Comparison of ENCODE assay signal across 9 cellular contexts in the genomic region with DNA sequence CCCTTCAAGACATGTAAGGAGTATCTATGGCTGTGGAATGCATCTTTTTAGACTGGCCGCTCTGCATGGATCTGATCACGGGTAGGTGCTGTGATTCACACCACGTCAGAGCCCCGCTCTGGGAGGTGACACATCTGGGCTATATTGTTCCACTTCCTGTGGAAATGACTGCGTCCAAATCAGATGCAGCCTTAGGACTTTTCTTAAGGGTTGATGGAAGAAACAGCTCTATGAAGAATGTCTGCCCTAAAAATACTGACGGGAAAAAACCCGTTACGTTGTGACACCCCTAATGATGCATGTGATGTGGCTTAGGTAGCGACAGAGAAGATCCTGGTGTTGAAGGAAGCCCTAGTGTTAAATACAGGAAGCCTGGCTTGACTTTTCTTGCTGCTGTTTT. TPM values are rescaled to one million over a fixed set of nuclear protein-coding genes. Genes with fewer than 3 reads are reported as not detected.
DNase-seq lines count a peak whose midpoint lies in the region; ATAC-seq, FAIRE-seq and TF ChIP-seq lines count a peak whose summit lies in the region.
"Had no signal": no experiment of that assay in that cellular context is flagged by ENCODE, and none has a peak within 500 bp of the region (broad histone marks: within the 10 kb centered on the region; RNA-seq: fewer than 3 reads in every experiment).

No MANE protein-coding gene starts in this region.

- H3K27ac ChIP-seq in Panc1 (ENCODE audit: low read length): no peak overlapping the region

- ATAC-seq in Panc1 (peak; percentile 46; the same call in 1 of the 2 replicates), HG03196 (IDR thresholded peaks at IDR 0.05; ENCODE audit: unreplicated experiment) (no peak)

- H3K4me1 ChIP-seq in Panc1 (ENCODE audit: control insufficient read depth, insufficient read depth, low read length): peaks cover 13% of the 10 kb centered on the region

- H3K36me3 ChIP-seq in Panc1 (ENCODE audit: control insufficient read depth, insufficient read depth, low read length) (no peaks in the 10 kb centered on the region), kidney epithelial cell (ENCODE audit: control insufficient read depth, insufficient read depth, low read length) (no peaks in the 10 kb centered on the region)

- CTCF ChIA-PET in Panc1 (lab: Charles Lee): no interaction called here

- in situ Hi-C loops in Panc1 (cut with HindIII; ENCODE audit: low pct_unique_long_range_greater_than_20kb, low sequenced_read_pairs): no loop called here

- no peaks in the 10 kb centered on the region for H3K9me3 ChIP-seq in Panc1 (ENCODE audit: control insufficient read depth, insufficient read depth, low read depth, low read length)

- TF ChIP-seq CTCF in Panc1 (IDR thresholded peaks at IDR 0.05): no peak
- TF ChIP-seq CTCF in kidney epithelial cell (IDR thresholded peaks at IDR 0.05; ENCODE audit: insufficient read depth, low read length, poor library complexity, severe bottlenecking): no peak
- TF ChIP-seq CTCF in D721Med (IDR thresholded peaks at IDR 0.05; ENCODE audit: insufficient read depth, missing control alignments): no peak

- DNase-seq in Panc1 (ENCODE audit: low read depth, low spot score): no peak
- DNase-seq in activated effector memory CD4-positive, alpha-beta T cell treated with anti-CD3 and anti-CD28 coated beads, Interleukin-2, amount 50 U/mL, for 16 hours: peak; percentile 86
- peak; percentile 34 for DNase-seq in kidney epithelial cell (ENCODE audit: low read depth)
- peak; percentile 69 for DNase-seq in stimulated activated naive CD4-positive, alpha-beta T cell treated with Interleukin-2 at 50 U/mL for 16 hours (lab: John Stamatoyannopoulos, UW)
- DNase-seq in NCI-H187 (lab: John Stamatoyannopoulos, UW): no peak
- no peak for DNase-seq in D721Med (ENCODE audit: insufficient read length, low spot score)
- DNase-seq in NCI-H187 treated with DMSO at 0.1 percent for 48 hours (lab: John Stamatoyannopoulos, UW): no peak

- intact Hi-C loops in Panc1 (cut with micrococcal nuclease; ENCODE audit: unreplicated experiment): no loop called here

- BruUV-seq in Panc1 (replicated peaks; lab: Mats Ljungman, UMichigan): no TSS peak

- POLR2A ChIA-PET in Panc1 (lab: Charles Lee): no interaction called here

- H3K27me3 ChIP-seq in Panc1 (ENCODE audit: control insufficient read depth, insufficient read depth, low read length): no peaks in the 10 kb centered on the region
- no peaks in the 10 kb centered on the region for H3K27me3 ChIP-seq in kidney epithelial cell (ENCODE audit: control insufficient read depth, insufficient read depth, low read length)

- FAIRE-seq in D721Med (lab: Jason Lieb, UNC): no peak

- H3K4me3 ChIP-seq in Panc1 (ENCODE audit: low read depth in 2 of 2, low read length in 2 of 2) (no peak overlapping the region), kidney epithelial cell (ENCODE audit: low read depth, low read length) (no peak overlapping the region)

RNA-seq across cellular contexts. Expression of gene BANP, which starts 12.2 kb away (rescaled TPM):
- total RNA-seq in Panc1 (2021; ENCODE audit: unreplicated experiment) (22.6 TPM), kidney epithelial cell (25.9 and 35.4 TPM in 2 replicates)
- 21.5 TPM for polyA plus RNA-seq in Panc1 (2012; ENCODE audit: insufficient read length)

RNA-seq across cellular contexts. Expression of gene CA5A, which starts 27.1 kb away (rescaled TPM):
- total RNA-seq in Panc1 (2021; ENCODE audit: unreplicated experiment) (not detected), kidney epithelial cell (not detected in 2 replicates)
- 0.06 TPM for polyA plus RNA-seq in Panc1 (2012; ENCODE audit: insufficient read length)
- total RNA-seq: subcutaneous adipose tissue had no signal

Comparison
In these comparisons a context has a peak if more than half of its experiments do, and no peak if none do; other contexts are left out.
1. DNase-seq: peak in activated effector memory CD4-positive, alpha-beta T cell treated with anti-CD3 and anti-CD28 coated beads, Interleukin-2, amount 50 U/mL, for 16 hours (single experiment), kidney epithelial cell (single experiment) and stimulated activated naive CD4-positive, alpha-beta T cell treated with Interleukin-2 at 50 U/mL for 16 hours (single experiment); none in Panc1 (single experiment), NCI-H187 (0 of 2), D721Med (single experiment) and NCI-H187 treated with DMSO at 0.1 percent for 48 hours (single experiment).